ENCODE assay signal across 1 cellular context in genomic region chr17:9021158-9021984, GRCh38.
TF ChIP-seq lines count a peak whose summit lies in the region.

Gene NTN1 (plus strand): TSS chr17:9021510. CDS start chr17:9022374, 864 bp downstream.

TF ChIP-seq in SK-N-SH, 30 proteins besides CTCF, POLR2A, EP300 and RAD21 (continued from another document):
- TF ChIP-seq JUND (IDR thresholded peaks at IDR 0.05) (no peak), RFX5 (IDR thresholded peaks at IDR 0.05; ENCODE audit: low read length) (no peak), TEAD4 (IDR thresholded peaks at IDR 0.05; ENCODE audit: borderline replicate concordance, insufficient read depth) (no peak), ZBTB33 (IDR thresholded peaks at IDR 0.05; ENCODE audit: borderline replicate concordance, low read depth) (no peak), NRF1 (IDR thresholded peaks at IDR 0.05; ENCODE audit: low read depth, low read length) (no peak)
